Comparison of ENCODE assay signal across 3 cellular contexts in the genomic region with DNA sequence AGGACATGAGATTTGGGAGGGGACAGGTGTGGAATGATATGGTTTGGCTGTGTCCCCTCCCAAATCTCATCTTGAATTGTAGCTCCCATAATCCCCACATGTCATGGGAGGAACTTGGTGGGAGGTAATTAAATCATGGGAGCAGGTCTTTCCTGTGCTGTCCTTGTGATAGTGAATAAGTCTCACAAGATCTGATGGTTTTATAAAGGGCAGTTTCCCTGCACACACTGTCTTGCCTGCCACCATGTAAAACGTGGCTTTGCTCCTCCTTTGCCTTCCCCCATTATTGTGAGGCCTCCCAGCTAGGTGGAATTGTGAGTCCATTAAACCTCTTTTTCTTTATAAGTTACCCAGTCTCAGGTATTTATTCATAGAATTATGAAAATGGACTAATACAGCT. TPM values are rescaled to one million over a fixed set of nuclear protein-coding genes. Genes with fewer than 3 reads are reported as not detected.
"Had no signal": no experiment of that assay in that cellular context is flagged by ENCODE, and none has a peak within 500 bp of the region (broad histone marks: within the 10 kb centered on the region; RNA-seq: fewer than 3 reads in every experiment).

No MANE protein-coding gene starts in this region.

RNA-seq across cellular contexts. Expression of a gene that starts 22.8 kb away (rescaled TPM):
- total RNA-seq: H7, HFFc6 had no signal
- polyA plus RNA-seq: GM23248 had no signal
